9 cellular contexts compared by ENCODE assay signal in genomic region chr9:136997355-136997754, GRCh38. TPM values are rescaled to one million over a fixed set of nuclear protein-coding genes. Genes with fewer than 3 reads are reported as not detected.
DNase-seq lines count a peak whose midpoint lies in the region; ATAC-seq and TF ChIP-seq lines count a peak whose summit lies in the region.
"Had no signal": no experiment of that assay in that cellular context is flagged by ENCODE, and none has a peak within 500 bp of the region (broad histone marks: within the 10 kb centered on the region; RNA-seq: fewer than 3 reads in every experiment).

No MANE protein-coding gene starts in this region.

- ATAC-seq in CD4-positive, alpha-beta T cell (ENCODE audit: poor library complexity), result no peak
- ATAC-seq in activated B cell treated with CpG ODN at 0.5 μM for 24 hours (ENCODE audit: low read depth) (no peak), memory B cell (ENCODE audit: low read depth) (no peak), GM21447 (IDR thresholded peaks at IDR 0.05; ENCODE audit: unreplicated experiment) (no peak)

- H3K27me3 Mint-ChIP-seq in CD4-positive, alpha-beta T cell, result peaks cover 10% of the 10 kb centered on the region
- no peaks in the 10 kb centered on the region for H3K27me3 Mint-ChIP-seq in activated B cell treated with CpG ODN at 0.5 μM for 24 hours
- H3K27me3 Mint-ChIP-seq in memory B cell, result peaks cover 2% of the 10 kb centered on the region

- DNase-seq in CD4-positive, alpha-beta T cell, result no peak
- DNase-seq in activated B cell treated with CpG ODN at 0.5 μM for 24 hours (no peak), memory B cell (ENCODE audit: low spot score in 2 of 2) (no peak), mucosa of gallbladder (ENCODE audit: low spot score) (no peak), testis (no peak)
- DNase-seq: NCI-H1436 treated with DMSO at 0.1 percent for 48 hours, tibial artery had no signal

- POLR2A ChIA-PET in CD4-positive, alpha-beta T cell (lab: Charles Lee), result interaction anchor here (1.0 kb wide), 1 partner anchor 244 kb away, joined by 3 read pairs; the partner anchor contains the start of gene TUBB4B
- POLR2A ChIA-PET in activated B cell treated with CpG ODN at 0.5 μM for 24 hours (lab: Charles Lee), result interaction anchor here (1.6 kb wide), 1 partner anchor 50 kb away, joined by 3 read pairs; no protein-coding TSS in a partner anchor

- no peaks in the 10 kb centered on the region for H3K9me3 ChIP-seq in CD4-positive, alpha-beta T cell (ENCODE audit: control insufficient read depth, low read length)
- H3K9me3 ChIP-seq in testis, result no peaks in the 10 kb centered on the region
- H3K9me3 ChIP-seq: tibial artery had no signal

- H3K9me3 Mint-ChIP-seq in CD4-positive, alpha-beta T cell, result no peaks in the 10 kb centered on the region
- H3K9me3 Mint-ChIP-seq in activated B cell treated with CpG ODN at 0.5 μM for 24 hours, result no peaks in the 10 kb centered on the region
- no peaks in the 10 kb centered on the region for H3K9me3 Mint-ChIP-seq in memory B cell
- H3K9me3 Mint-ChIP-seq: endodermal cell had no signal

- peaks cover 42% of the 10 kb centered on the region for H3K4me1 Mint-ChIP-seq in CD4-positive, alpha-beta T cell (ENCODE audit: low read depth)
- peaks cover 72% of the 10 kb centered on the region for H3K4me1 Mint-ChIP-seq in activated B cell treated with CpG ODN at 0.5 μM for 24 hours
- peaks cover 22% of the 10 kb centered on the region for H3K4me1 Mint-ChIP-seq in memory B cell
- H3K4me1 Mint-ChIP-seq: endodermal cell had no signal

- H3K4me3 Mint-ChIP-seq in CD4-positive, alpha-beta T cell, result peak overlapping the region; percentile 70
- peak overlapping the region; percentile 53 for H3K4me3 Mint-ChIP-seq in activated B cell treated with CpG ODN at 0.5 μM for 24 hours
- peak overlapping the region; percentile 46 for H3K4me3 Mint-ChIP-seq in memory B cell

- TF ChIP-seq POLR2A in testis (IDR thresholded peaks at IDR 0.05), result no peak

- no peak overlapping the region for H3K27ac ChIP-seq in CD4-positive, alpha-beta T cell (ENCODE audit: low read depth, low read length)
- no peak overlapping the region for H3K27ac ChIP-seq in testis
- H3K27ac ChIP-seq: tibial artery had no signal

- peaks cover 13% of the 10 kb centered on the region for H3K4me1 ChIP-seq in testis

- H3K36me3 ChIP-seq in testis (ENCODE audit: low read depth, missing control alignments), result no peaks in the 10 kb centered on the region
- H3K36me3 ChIP-seq: tibial artery had no signal

- no peak overlapping the region for H3K4me3 ChIP-seq in testis
- H3K4me3 ChIP-seq: tibial artery had no signal

- TF ChIP-seq CTCF in CD4-positive, alpha-beta T cell (IDR thresholded peaks at IDR 0.05), result no peak
- TF ChIP-seq CTCF in activated B cell treated with CpG ODN at 0.5 μM for 24 hours (IDR thresholded peaks at IDR 0.05), result no peak
- no peak for TF ChIP-seq CTCF in testis (IDR thresholded peaks at IDR 0.05)

- no peaks in the 10 kb centered on the region for H3K27me3 ChIP-seq in CD4-positive, alpha-beta T cell (ENCODE audit: control insufficient read depth, insufficient read depth, low read length)
- no peaks in the 10 kb centered on the region for H3K27me3 ChIP-seq in testis

- WGBS in testis, 2 donors, result 87 to 95% methylated on average over 10 of the region's 10 CpGs

- CTCF ChIA-PET in CD4-positive, alpha-beta T cell (lab: Charles Lee), result interaction anchor here (1.8 kb wide), 1 partner anchor 38 kb away, joined by 9 read pairs; no protein-coding TSS in a partner anchor
- CTCF ChIA-PET in activated B cell treated with CpG ODN at 0.5 μM for 24 hours (lab: Charles Lee), result interaction anchor here (2.7 to 2.9 kb wide), 2 partner anchors 32 to 38 kb away, joined by 8 to 11 read pairs; no protein-coding TSS in a partner anchor

- peaks cover 8% of the 10 kb centered on the region for H3K36me3 Mint-ChIP-seq in CD4-positive, alpha-beta T cell (ENCODE audit: low read depth)
- peaks cover 7% of the 10 kb centered on the region for H3K36me3 Mint-ChIP-seq in activated B cell treated with CpG ODN at 0.5 μM for 24 hours (ENCODE audit: low read depth)
- no peaks in the 10 kb centered on the region for H3K36me3 Mint-ChIP-seq in memory B cell

- intact Hi-C loops in CD4-positive, alpha-beta T cell (cut with DNase I, micrococcal nuclease), result no loop called here
- intact Hi-C loops in activated B cell treated with CpG ODN at 0.5 μM for 24 hours (cut with micrococcal nuclease), result no loop called here
- intact Hi-C loops in testis (cut with DNase I; ENCODE audit: low total_unique reads), result no loop called here

- peak overlapping the region; percentile 87 for H3K27ac Mint-ChIP-seq in CD4-positive, alpha-beta T cell
- H3K27ac Mint-ChIP-seq in activated B cell treated with CpG ODN at 0.5 μM for 24 hours (peak overlapping the region; percentile 68), memory B cell (no peak overlapping the region)
- H3K27ac Mint-ChIP-seq: endodermal cell had no signal

RNA-seq across cellular contexts. Expression of gene CLIC3, which starts 1.0 kb away (rescaled TPM):
- total RNA-seq in CD4-positive, alpha-beta T cell, result 1 to 10 TPM; 2.1 to 2.8 TPM
- not detected in 2 replicates for total RNA-seq in activated B cell treated with CpG ODN at 0.5 μM for 24 hours
- 2.2 TPM for total RNA-seq in mucosa of gallbladder
- 1 to 10 TPM; 1.8 to 1.9 TPM for total RNA-seq in testis
- 2.8 TPM for polyA plus RNA-seq in testis (ENCODE audit: insufficient read depth, low read depth, low replicate concordance)

RNA-seq across cellular contexts. Expression of gene PAXX, which starts 5.1 kb away (rescaled TPM):
- total RNA-seq in CD4-positive, alpha-beta T cell, result 10 to 100 TPM; 67.0 to 67.8 TPM
- 43.4 and 47.8 TPM in 2 replicates for total RNA-seq in activated B cell treated with CpG ODN at 0.5 μM for 24 hours
- total RNA-seq in mucosa of gallbladder, result 51.2 TPM
- 10 to 100 TPM; 47.8 to 56.6 TPM for total RNA-seq in testis
- polyA plus RNA-seq in testis (ENCODE audit: insufficient read depth, low read depth, low replicate concordance), result 25.9 TPM

RNA-seq across cellular contexts. Expression of gene LCNL1, which starts 14.6 kb away (rescaled TPM):
- 1 to 10 TPM in 1 of 2 experiments, under 1 TPM in 1; 0.93 to 1.0 TPM for total RNA-seq in CD4-positive, alpha-beta T cell
- total RNA-seq in activated B cell treated with CpG ODN at 0.5 μM for 24 hours, result not detected in 2 replicates
- 0.92 TPM for total RNA-seq in mucosa of gallbladder
- total RNA-seq in testis, result 100 to 1,000 TPM in 1 of 2 donors, 10 to 100 TPM in 1; 59.3 to 131 TPM
- polyA plus RNA-seq in testis (ENCODE audit: insufficient read depth, low read depth, low replicate concordance), result 17.5 TPM

RNA-seq across cellular contexts. Expression of gene PTGDS, which starts 20.1 kb away (rescaled TPM):
- total RNA-seq in CD4-positive, alpha-beta T cell, result 10 to 100 TPM; 40.6 to 41.0 TPM
- total RNA-seq in activated B cell treated with CpG ODN at 0.5 μM for 24 hours (not detected in 2 replicates), mucosa of gallbladder (481 TPM), testis (1,000 to 10,000 TPM; 5,554 to 5,948 TPM)
- 4,976 TPM for polyA plus RNA-seq in testis (ENCODE audit: insufficient read depth, low read depth, low replicate concordance)

RNA-seq across cellular contexts. Expression of gene ABCA2, which starts 30.7 kb away (rescaled TPM):
- total RNA-seq in CD4-positive, alpha-beta T cell, result 10 to 100 TPM; 80.1 to 86.8 TPM
- total RNA-seq in activated B cell treated with CpG ODN at 0.5 μM for 24 hours, result 4.5 and 7.5 TPM in 2 replicates
- total RNA-seq in mucosa of gallbladder, result 298 TPM
- 10 to 100 TPM; 56.0 to 65.5 TPM for total RNA-seq in testis
- polyA plus RNA-seq in testis (ENCODE audit: insufficient read depth, low read depth, low replicate concordance), result 33.6 TPM

Comparison
In these comparisons a context has a peak if more than half of its experiments do, and no peak if none do; other contexts are left out.
1. RNA of gene LCNL1, which starts 14.6 kb away (total RNA-seq): 59.3 to 131 TPM in testis; 0.93 to 1.0 TPM in CD4-positive, alpha-beta T cell, 0.92 TPM in mucosa of gallbladder (single experiment) and not detected in activated B cell treated with CpG ODN at 0.5 μM for 24 hours; every median in the first group is over 10 times any median in the second.
2. Peak in every context shown above with its lines, with median percentiles within 50 percentile points of each other: H3K4me3 Mint-ChIP-seq.